In genomic region chr6:105607624-105608392, GRCh38 we compare ENCODE assay signal across 1 cellular context.
TF ChIP-seq lines count a peak whose summit lies in the region.

No MANE protein-coding gene starts in this region.

TF ChIP-seq in IMR-90, 13 proteins besides CTCF, POLR2A, EP300 and RAD21 (continued from another document):
- TF ChIP-seq FOS (IDR thresholded peaks at IDR 0.05; ENCODE audit: low read depth, low read length) (no peak), SMC3 (IDR thresholded peaks at IDR 0.05; ENCODE audit: low read depth, low read length) (no peak), CEBPB (IDR thresholded peaks at IDR 0.05; ENCODE audit: low read depth, low read length) (no peak), RFX5 (IDR thresholded peaks at IDR 0.05; ENCODE audit: low read depth, low read length) (no peak), NFE2L2 (IDR thresholded peaks at IDR 0.05; ENCODE audit: low read depth, low read length) (no peak), ELK1 (IDR thresholded peaks at IDR 0.05; ENCODE audit: borderline replicate concordance, low read depth, low read length) (no peak)
